Comparison of ENCODE assay signal across 8 cellular contexts in the genomic region with DNA sequence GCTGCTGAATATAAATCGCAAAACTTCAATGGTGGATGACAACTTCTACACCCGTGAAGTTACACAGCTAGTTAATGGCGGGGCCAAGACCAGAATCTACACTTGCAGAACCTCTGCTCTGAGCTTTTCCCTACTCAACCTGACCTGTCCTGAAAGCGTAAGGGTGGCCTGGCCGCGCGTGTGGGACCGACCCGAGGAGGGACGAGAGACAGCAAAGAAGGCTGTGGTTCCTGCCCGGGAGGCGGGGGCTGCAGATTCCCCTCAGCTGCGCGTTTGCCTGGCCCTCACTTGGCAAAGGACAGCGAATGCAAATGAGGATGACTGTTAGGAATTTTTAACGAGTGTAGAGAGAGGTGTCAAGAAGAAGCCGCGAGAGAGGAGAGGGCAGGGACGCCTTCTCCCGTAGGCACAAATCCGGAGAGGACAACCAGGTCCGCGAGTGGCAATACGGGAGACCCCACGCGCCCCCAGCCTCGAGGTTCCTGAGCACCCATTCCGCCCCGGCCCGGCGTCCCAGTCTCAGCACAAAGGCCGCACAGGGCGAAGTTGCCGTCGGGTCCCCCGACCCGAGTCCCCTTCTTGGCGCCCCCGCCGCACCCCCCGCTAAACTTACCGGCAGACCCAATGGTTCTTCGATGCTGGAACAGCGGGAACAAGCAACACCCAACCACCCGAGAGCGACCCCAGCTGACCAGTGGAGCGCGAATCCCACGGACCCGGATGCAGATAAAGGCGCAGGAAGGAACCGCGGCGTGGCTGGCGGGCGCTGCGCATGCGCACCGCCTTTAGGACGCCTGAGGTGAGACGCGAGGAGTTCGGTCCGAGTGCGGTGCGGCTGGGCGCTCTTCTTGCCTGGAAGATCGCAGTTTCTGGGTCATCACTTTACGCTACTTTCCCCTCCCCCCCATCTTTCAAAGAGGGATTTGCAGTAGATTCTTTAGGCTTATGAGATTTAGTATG. TPM values are rescaled to one million over a fixed set of nuclear protein-coding genes. Genes with fewer than 3 reads are reported as not detected.
DNase-seq lines count a peak whose midpoint lies in the region; ATAC-seq and TF ChIP-seq lines count a peak whose summit lies in the region.

GNPDA2 (minus strand) TSS at position 696 of the 960 bp plus-strand sequence. CDS start 4,349 bp downstream, outside the sequence.

- H3K9me3 ChIP-seq in endodermal cell (ENCODE audit: control insufficient read depth, low read length): no peaks in the 10 kb centered on the region

- peak within 1 kb of the TSS; percentile 87 for H3K4me3 ChIP-seq in endodermal cell (ENCODE audit: low read length)

- no peaks in the 10 kb centered on the region for H3K36me3 ChIP-seq in endodermal cell (ENCODE audit: control insufficient read depth, insufficient read depth, low read length)

- peak within 1 kb of the TSS; percentile 72 for H3K9ac ChIP-seq in endodermal cell (ENCODE audit: extremely low read depth, low read length, poor library complexity, severe bottlenecking)

- CTCF ChIA-PET in activated CD8-positive, alpha-beta memory T cell treated with anti-CD3 and anti-CD28 coated beads, Interleukin-2, amount 10 ng/mL, durations not matched to agents 7 days and 5 days (lab: Charles Lee): interaction anchor here (1.3 kb wide), 1 partner anchor 48 kb away, joined by 3 read pairs; the partner anchor contains the start of gene GUF1

- no peaks in the 10 kb centered on the region for H3K4me1 ChIP-seq in endodermal cell (ENCODE audit: control insufficient read depth, insufficient read depth, low read length)

- H3K27me3 ChIP-seq in endodermal cell (ENCODE audit: control insufficient read depth, insufficient read depth, low read length, poor library complexity, severe bottlenecking): peaks cover 10% of the 10 kb centered on the region

- TF ChIP-seq CTCF in endodermal cell (conservative IDR thresholded peaks at IDR 0.05): peak; percentile 16

- H3K27me3 Mint-ChIP-seq in activated CD8-positive, alpha-beta memory T cell treated with anti-CD3 and anti-CD28 coated beads, Interleukin-2, amount 10 ng/mL, durations not matched to agents 7 days and 5 days: no peaks in the 10 kb centered on the region
- peaks cover 29% of the 10 kb centered on the region for H3K27me3 Mint-ChIP-seq in endodermal cell (ENCODE audit: insufficient read depth)

- WGBS in endodermal cell (ENCODE audit: insufficient coverage in 1 of 2, insufficient read length in 1 of 2), 2 experiments: 0% methylated on average over 31 to 68 of the region's 69 CpGs

- DNase-seq in CMK (ENCODE audit: low read depth) (peak; percentile 87), HS-5 (ENCODE audit: low read depth) (peak; percentile 60), NOMO-1 (lab: John Stamatoyannopoulos, UW; ENCODE audit: unreplicated experiment in 2 of 2) (peak; percentile 70 to 88), endodermal cell (peak; percentile 93), mesenteric fat pad (ENCODE audit: low spot score) (peak; percentile 97)
- peak; percentile 89 for DNase-seq in activated CD8-positive, alpha-beta memory T cell treated with anti-CD3 and anti-CD28 coated beads, Interleukin-2, amount 10 ng/mL, durations not matched to agents 7 days and 5 days
- DNase-seq in stimulated activated CD8-positive, alpha-beta memory T cell treated with anti-CD3 and anti-CD28 coated beads, Interleukin-15, amount 100 ng/mL, for 24 hours (ENCODE audit: low read depth): peak; percentile 63

- ATAC-seq in GM19468 (IDR thresholded peaks at IDR 0.05; ENCODE audit: extremely low read depth, unreplicated experiment): peak; percentile 92
- peak; percentile 94 for ATAC-seq in activated CD8-positive, alpha-beta memory T cell treated with anti-CD3 and anti-CD28 coated beads, Interleukin-2, amount 10 ng/mL, durations not matched to agents 7 days and 5 days

- peaks cover 23% of the 10 kb centered on the region for H3K4me1 Mint-ChIP-seq in activated CD8-positive, alpha-beta memory T cell treated with anti-CD3 and anti-CD28 coated beads, Interleukin-2, amount 10 ng/mL, durations not matched to agents 7 days and 5 days
- H3K4me1 Mint-ChIP-seq in endodermal cell: peaks cover 9% of the 10 kb centered on the region

- H3K27ac Mint-ChIP-seq in activated CD8-positive, alpha-beta memory T cell treated with anti-CD3 and anti-CD28 coated beads, Interleukin-2, amount 10 ng/mL, durations not matched to agents 7 days and 5 days: peak within 1 kb of the TSS; percentile 92
- peak within 1 kb of the TSS; percentile 94 for H3K27ac Mint-ChIP-seq in endodermal cell

- peak within 1 kb of the TSS; percentile 68 for H3K27ac ChIP-seq in endodermal cell (ENCODE audit: low read depth, low read length)

- no peaks in the 10 kb centered on the region for H3K9me3 Mint-ChIP-seq in activated CD8-positive, alpha-beta memory T cell treated with anti-CD3 and anti-CD28 coated beads, Interleukin-2, amount 10 ng/mL, durations not matched to agents 7 days and 5 days (ENCODE audit: low read depth)
- H3K9me3 Mint-ChIP-seq in endodermal cell: no peaks in the 10 kb centered on the region

- peaks cover 2% of the 10 kb centered on the region for H3K36me3 Mint-ChIP-seq in activated CD8-positive, alpha-beta memory T cell treated with anti-CD3 and anti-CD28 coated beads, Interleukin-2, amount 10 ng/mL, durations not matched to agents 7 days and 5 days
- no peaks in the 10 kb centered on the region for H3K36me3 Mint-ChIP-seq in endodermal cell (ENCODE audit: low read depth)

- H3K4me3 Mint-ChIP-seq in activated CD8-positive, alpha-beta memory T cell treated with anti-CD3 and anti-CD28 coated beads, Interleukin-2, amount 10 ng/mL, durations not matched to agents 7 days and 5 days: peak within 1 kb of the TSS; percentile 93
- H3K4me3 Mint-ChIP-seq in endodermal cell: peak within 1 kb of the TSS; percentile 73

RNA-seq across cellular contexts. Expression of gene GNPDA2, which starts in this region (rescaled TPM):
- 10 to 100 TPM in 1 of 2 experiments, 1 to 10 TPM in 1; 9.7 to 13.1 TPM for total RNA-seq in activated CD8-positive, alpha-beta memory T cell treated with anti-CD3 and anti-CD28 coated beads, Interleukin-2, amount 10 ng/mL, durations not matched to agents 7 days and 5 days
- 10 to 100 TPM in 1 of 2 donors, 1 to 10 TPM in 1; 7.2 to 10.2 TPM for total RNA-seq in endodermal cell
- 14.1 TPM for polyA plus RNA-seq in endodermal cell (2013, experiment 1 of 2)
- polyA plus RNA-seq in endodermal cell (2013, experiment 2 of 2): 16.0 TPM
- total RNA-seq in mesenteric fat pad: 12.2 TPM

Comparison
In these comparisons a context has a peak if more than half of its experiments do, and no peak if none do; other contexts are left out.
1. Peak in every context shown above with its lines: DNase-seq, ATAC-seq, H3K4me3 ChIP-seq and H3K27ac ChIP-seq.